23 cellular contexts compared by ENCODE assay signal in genomic region chr2:190794466-190795184, GRCh38.
A peak's percentile ranks its signal among the peaks of the same experiment; 100 is the strongest.
DNase-seq lines count a peak whose midpoint lies in the region; ATAC-seq and TF ChIP-seq lines count a peak whose summit lies in the region.
"Had no signal": no experiment of that assay in that cellular context is flagged by ENCODE, and none has a peak within 500 bp of the region (broad histone marks: within the 10 kb centered on the region; RNA-seq: fewer than 3 reads in every experiment).

No MANE protein-coding gene starts in this region.

- H3K9me3 ChIP-seq in parathyroid adenoma (ENCODE audit: control insufficient read depth, low read length) (no peaks in the 10 kb centered on the region), trophoblast cell (ENCODE audit: insufficient read depth, low read depth, low read length) (no peaks in the 10 kb centered on the region)
- H3K9me3 ChIP-seq: body of pancreas had no signal

- WGBS in trophoblast cell (ENCODE audit: extremely low coverage, insufficient coverage, insufficient read length) = no CpG with 5 or more reads among the region's 3 CpGs

- intact Hi-C loops in MCF 10A (cut with micrococcal nuclease) = no loop called here

- H3K4me3 ChIP-seq in GM12865 (ENCODE audit: low read depth, low read length) = no peak overlapping the region
- H3K4me3 ChIP-seq in parathyroid adenoma (ENCODE audit: low read depth, low read length) = no peak overlapping the region
- no peak overlapping the region for H3K4me3 ChIP-seq in trophoblast cell (ENCODE audit: low read depth, low read length)
- H3K4me3 ChIP-seq: body of pancreas had no signal

- peaks cover 1% of the 10 kb centered on the region for H3K79me1 ChIP-seq in trophoblast cell (ENCODE audit: low read length)

- in situ Hi-C loops in Caki2 (cut with HindIII; ENCODE audit: low pct_unique_long_range_greater_than_20kb, low sequenced_read_pairs) = no loop called here

- no peaks in the 10 kb centered on the region for H3K27me3 ChIP-seq in parathyroid adenoma (ENCODE audit: control insufficient read depth, insufficient read depth, low read length)
- H3K27me3 ChIP-seq in trophoblast cell (ENCODE audit: insufficient read depth, low read length) = no peaks in the 10 kb centered on the region
- H3K27me3 ChIP-seq: body of pancreas had no signal

- H2BK12ac ChIP-seq in trophoblast cell (ENCODE audit: low read length) = no peak overlapping the region

- no peak overlapping the region for H4K8ac ChIP-seq in trophoblast cell (ENCODE audit: low read depth, low read length)

- peaks cover 47% of the 10 kb centered on the region for H3K4me1 Mint-ChIP-seq in activated naive CD8-positive, alpha-beta T cell (ENCODE audit: low read depth)
- peaks cover 8% of the 10 kb centered on the region for H3K4me1 Mint-ChIP-seq in MCF 10A (ENCODE audit: insufficient read depth, unreplicated experiment)

- no peak overlapping the region for H3K14ac ChIP-seq in trophoblast cell (ENCODE audit: low read length)

- no peak overlapping the region for H3K27ac ChIP-seq in parathyroid adenoma
- H3K27ac ChIP-seq in trophoblast cell (ENCODE audit: low read depth, low read length) = no peak overlapping the region
- H3K27ac ChIP-seq: body of pancreas had no signal

- no peak overlapping the region for H2BK120ac ChIP-seq in trophoblast cell (ENCODE audit: insufficient read depth, low read length, poor library complexity)

- H3K79me2 ChIP-seq in parathyroid adenoma = no peaks in the 10 kb centered on the region
- H3K79me2 ChIP-seq in trophoblast cell (ENCODE audit: control insufficient read depth, insufficient read depth, low read length, poor library complexity) = no peaks in the 10 kb centered on the region

- no TSS peak for BruUV-seq in MCF 10A (replicated peaks; lab: Mats Ljungman, UMichigan)

- H4K12ac ChIP-seq in trophoblast cell (ENCODE audit: low read depth, low read length) = no peak overlapping the region

- H3K9me3 Mint-ChIP-seq in activated naive CD8-positive, alpha-beta T cell (ENCODE audit: low read depth) = no peaks in the 10 kb centered on the region
- no peaks in the 10 kb centered on the region for H3K9me3 Mint-ChIP-seq in MCF 10A (ENCODE audit: unreplicated experiment)
- H3K9me3 Mint-ChIP-seq: CD8-positive, alpha-beta T cell; mesothelial cell of epicardium; naive thymus-derived CD8-positive, alpha-beta T cell had no signal

- H3K36me3 ChIP-seq in parathyroid adenoma (ENCODE audit: control insufficient read depth, insufficient read depth, low read length) (no peaks in the 10 kb centered on the region), trophoblast cell (ENCODE audit: control insufficient read depth in 1 of 2, insufficient read depth in 2 of 2, low read length in 2 of 2) (no peaks in the 10 kb centered on the region)

- ATAC-seq in HG02798 (IDR thresholded peaks at IDR 0.05; ENCODE audit: poor library complexity, unreplicated experiment) = no peak
- ATAC-seq: body of pancreas; CD8-positive, alpha-beta T cell; left ventricle myocardium superior; naive thymus-derived CD8-positive, alpha-beta T cell; Right ventricle myocardium inferior; sciatic nerve had no signal

- H3K18ac ChIP-seq in trophoblast cell (ENCODE audit: low read length) = no peak overlapping the region

- H3K9ac ChIP-seq in parathyroid adenoma (no peak overlapping the region), trophoblast cell (ENCODE audit: low read length) (no peak overlapping the region)

- H2AK5ac ChIP-seq in trophoblast cell (ENCODE audit: low read length) = no peak overlapping the region

- no peaks in the 10 kb centered on the region for H3K36me3 Mint-ChIP-seq in activated naive CD8-positive, alpha-beta T cell
- H3K36me3 Mint-ChIP-seq in MCF 10A (ENCODE audit: insufficient read depth, unreplicated experiment) = no peaks in the 10 kb centered on the region
- H3K36me3 Mint-ChIP-seq: CD8-positive, alpha-beta T cell; mesothelial cell of epicardium; naive thymus-derived CD8-positive, alpha-beta T cell had no signal

- POLR2A ChIA-PET in MCF 10A (lab: Yijun Ruan, JAX) = interaction anchor here (0.7 kb wide), 1 partner anchor 132 kb away, joined by 3 read pairs; no protein-coding TSS in a partner anchor

- H2AFZ ChIP-seq in parathyroid adenoma (peak overlapping the region; percentile 31), trophoblast cell (ENCODE audit: insufficient read depth, low read length, poor library complexity) (no peak overlapping the region)

- H3K4me3 Mint-ChIP-seq in activated naive CD8-positive, alpha-beta T cell = no peak overlapping the region
- H3K4me3 Mint-ChIP-seq in MCF 10A (ENCODE audit: unreplicated experiment) = no peak overlapping the region
- H3K4me3 Mint-ChIP-seq: CD8-positive, alpha-beta T cell; mesothelial cell of epicardium; naive thymus-derived CD8-positive, alpha-beta T cell had no signal

- H3K27ac Mint-ChIP-seq in activated naive CD8-positive, alpha-beta T cell = peak overlapping the region; percentile 86
- no peak overlapping the region for H3K27ac Mint-ChIP-seq in MCF 10A (ENCODE audit: low read depth, unreplicated experiment)
- H3K27ac Mint-ChIP-seq: CD8-positive, alpha-beta T cell; mesothelial cell of epicardium; naive thymus-derived CD8-positive, alpha-beta T cell had no signal

- H4K91ac ChIP-seq in trophoblast cell (ENCODE audit: low read depth, low read length) = no peak overlapping the region

- H3K23ac ChIP-seq in trophoblast cell (ENCODE audit: low read length) = no peak overlapping the region

- no peak overlapping the region for H3K4me2 ChIP-seq in parathyroid adenoma (ENCODE audit: low read length)
- no peak overlapping the region for H3K4me2 ChIP-seq in trophoblast cell (ENCODE audit: low read length)

- H3K4me1 ChIP-seq in parathyroid adenoma (peaks cover 32% of the 10 kb centered on the region), trophoblast cell (ENCODE audit: control insufficient read depth in 1 of 2, insufficient read depth in 2 of 2, low read length in 2 of 2) (peaks cover 3% of the 10 kb centered on the region in 2 experiments)

- CTCF ChIA-PET in MCF 10A (lab: Yijun Ruan, JAX) = interaction anchor here (0.6 to 2.7 kb wide), 3 partner anchors 14 to 471 kb away, joined by 3 to 12 read pairs (median 3); no protein-coding TSS in a partner anchor

- no peaks in the 10 kb centered on the region for H3K27me3 Mint-ChIP-seq in activated naive CD8-positive, alpha-beta T cell
- no peaks in the 10 kb centered on the region for H3K27me3 Mint-ChIP-seq in MCF 10A (ENCODE audit: insufficient read depth, unreplicated experiment)

- no peak overlapping the region for H2BK5ac ChIP-seq in trophoblast cell (ENCODE audit: low read depth, low read length, poor library complexity)

- H3K4ac ChIP-seq in trophoblast cell (ENCODE audit: low read depth, low read length) = no peak overlapping the region

- DNase-seq in Caki2 (ENCODE audit: low read depth) (peak; percentile 40), GM12865 (ENCODE audit: low read depth) (peak; percentile 17), trophoblast cell (no peak), MCF 10A (ENCODE audit: unreplicated experiment) (no peak)
- DNase-seq: activated CD8-positive, alpha-beta memory T cell treated with anti-CD3 and anti-CD28 coated beads, Interleukin-2, amount 50 U/mL, for 4 hours; AML-193; body of pancreas; CD8-positive, alpha-beta T cell; DMS53; effector memory CD4-positive, alpha-beta T cell; foreskin melanocyte; hippocampal formation; left ventricle myocardium superior; naive thymus-derived CD8-positive, alpha-beta T cell; NCI-H1105 treated with DMSO at 0.1 percent for 48 hours; NCI-H2081; NCI-H446 had no signal

- no peak for TF ChIP-seq CTCF in GM12865 (IDR thresholded peaks at IDR 0.05; ENCODE audit: insufficient read depth, low read depth, low read length, missing control alignments)
- no peak for TF ChIP-seq CTCF in parathyroid adenoma (IDR thresholded peaks at IDR 0.05)
- TF ChIP-seq CTCF in MCF 10A (IDR thresholded peaks at IDR 0.05; ENCODE audit: unreplicated experiment) = no peak

Comparison
In these comparisons a context has a peak if more than half of its experiments do, and no peak if none do; other contexts are left out.
1. DNase-seq: peak in Caki2 (single experiment) and GM12865 (single experiment); none in trophoblast cell (0 of 2) and MCF 10A (single experiment).